ENCODE assay signal across 2 cellular contexts in the genomic region with DNA sequence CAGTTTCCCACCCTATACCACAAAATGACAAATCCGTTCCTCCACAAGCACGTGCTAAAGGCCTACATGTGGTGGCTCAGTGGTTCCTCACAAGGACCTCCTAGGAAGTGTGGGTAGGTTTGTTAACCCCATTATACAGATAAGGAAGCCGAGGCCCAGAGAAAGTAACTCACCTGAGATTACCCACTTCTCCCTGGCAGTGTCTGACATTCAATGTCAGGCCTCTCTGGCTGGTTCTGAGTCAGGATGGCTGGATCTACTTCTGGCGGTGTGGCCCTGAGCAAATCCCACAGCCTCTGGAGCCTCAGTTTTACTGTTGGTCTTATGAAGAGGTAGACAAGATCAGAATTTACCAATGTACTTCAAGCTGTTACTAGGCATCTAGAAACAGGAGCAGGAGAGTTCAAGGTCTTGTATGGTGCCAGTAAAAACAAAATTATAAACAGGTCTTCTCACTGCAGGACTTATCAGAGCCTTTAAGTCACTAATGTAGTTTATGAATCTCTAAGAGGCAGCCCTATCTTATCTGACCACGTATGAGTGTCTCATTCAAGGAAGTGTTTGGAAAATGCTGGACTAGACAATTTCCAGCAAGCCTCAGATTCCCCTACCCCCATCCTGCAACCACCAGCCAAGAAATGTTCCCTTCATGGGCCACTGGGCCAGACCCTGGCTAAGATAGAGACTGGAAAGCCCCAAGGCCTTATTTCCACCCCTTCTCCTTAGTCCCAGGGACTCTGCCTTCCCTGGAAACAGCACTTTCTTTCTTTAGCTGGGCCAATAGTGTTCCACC.
TF ChIP-seq lines count a peak whose summit lies in the region.

No MANE protein-coding gene starts in this region.

TF ChIP-seq in liver, 16 proteins besides CTCF, POLR2A, EP300 and RAD21:
- no peak for TF ChIP-seq GABPA (IDR thresholded peaks at IDR 0.05 in 1 of 2, conservative IDR thresholded peaks at IDR 0.05 in 1 of 2)
- peak; percentile 45 for TF ChIP-seq NR2F2 (IDR thresholded peaks at IDR 0.05)

TF ChIP-seq in HepG2, 621 proteins besides CTCF, POLR2A, EP300 and RAD21:
- TF ChIP-seq ZNF816 (CRISPR knock-in tag; IDR thresholded peaks at IDR 0.05; ENCODE audit: borderline replicate concordance), result no peak
- no peak for TF ChIP-seq MZF1 (CRISPR knock-in tag; IDR thresholded peaks at IDR 0.05; ENCODE audit: borderline replicate concordance)
- no peak for TF ChIP-seq NPAS2 (CRISPR knock-in tag; IDR thresholded peaks at IDR 0.05; ENCODE audit: borderline replicate concordance)
- no peak for TF ChIP-seq FOXM1 (CRISPR knock-in tag; IDR thresholded peaks at IDR 0.05)
- no peak for TF ChIP-seq TCF7L2 (IDR thresholded peaks at IDR 0.05; ENCODE audit: low read depth, low read length)
- TF ChIP-seq, protein P1, sequence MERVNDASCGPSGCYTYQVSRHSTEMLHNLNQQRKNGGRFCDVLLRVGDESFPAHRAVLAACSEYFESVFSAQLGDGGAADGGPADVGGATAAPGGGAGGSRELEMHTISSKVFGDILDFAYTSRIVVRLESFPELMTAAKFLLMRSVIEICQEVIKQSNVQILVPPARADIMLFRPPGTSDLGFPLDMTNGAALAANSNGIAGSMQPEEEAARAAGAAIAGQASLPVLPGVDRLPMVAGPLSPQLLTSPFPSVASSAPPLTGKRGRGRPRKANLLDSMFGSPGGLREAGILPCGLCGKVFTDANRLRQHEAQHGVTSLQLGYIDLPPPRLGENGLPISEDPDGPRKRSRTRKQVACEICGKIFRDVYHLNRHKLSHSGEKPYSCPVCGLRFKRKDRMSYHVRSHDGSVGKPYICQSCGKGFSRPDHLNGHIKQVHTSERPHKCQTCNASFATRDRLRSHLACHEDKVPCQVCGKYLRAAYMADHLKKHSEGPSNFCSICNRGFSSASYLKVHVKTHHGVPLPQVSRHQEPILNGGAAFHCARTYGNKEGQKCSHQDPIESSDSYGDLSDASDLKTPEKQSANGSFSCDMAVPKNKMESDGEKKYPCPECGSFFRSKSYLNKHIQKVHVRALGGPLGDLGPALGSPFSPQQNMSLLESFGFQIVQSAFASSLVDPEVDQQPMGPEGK (CRISPR knock-in tag; IDR thresholded peaks at IDR 0.05), result no peak
- TF ChIP-seq HNRNPL (IDR thresholded peaks at IDR 0.05; ENCODE audit: low read depth, low read length), result no peak
- TF ChIP-seq, protein P2, sequence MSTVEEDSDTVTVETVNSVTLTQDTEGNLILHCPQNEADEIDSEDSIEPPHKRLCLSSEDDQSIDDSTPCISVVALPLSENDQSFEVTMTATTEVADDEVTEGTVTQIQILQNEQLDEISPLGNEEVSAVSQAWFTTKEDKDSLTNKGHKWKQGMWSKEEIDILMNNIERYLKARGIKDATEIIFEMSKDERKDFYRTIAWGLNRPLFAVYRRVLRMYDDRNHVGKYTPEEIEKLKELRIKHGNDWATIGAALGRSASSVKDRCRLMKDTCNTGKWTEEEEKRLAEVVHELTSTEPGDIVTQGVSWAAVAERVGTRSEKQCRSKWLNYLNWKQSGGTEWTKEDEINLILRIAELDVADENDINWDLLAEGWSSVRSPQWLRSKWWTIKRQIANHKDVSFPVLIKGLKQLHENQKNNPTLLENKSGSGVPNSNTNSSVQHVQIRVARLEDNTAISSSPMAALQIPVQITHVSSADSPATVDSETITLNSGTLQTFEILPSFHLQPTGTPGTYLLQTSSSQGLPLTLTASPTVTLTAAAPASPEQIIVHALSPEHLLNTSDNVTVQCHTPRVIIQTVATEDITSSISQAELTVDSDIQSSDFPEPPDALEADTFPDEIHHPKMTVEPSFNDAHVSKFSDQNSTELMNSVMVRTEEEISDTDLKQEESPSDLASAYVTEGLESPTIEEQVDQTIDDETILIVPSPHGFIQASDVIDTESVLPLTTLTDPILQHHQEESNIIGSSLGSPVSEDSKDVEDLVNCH (CRISPR knock-in tag; IDR thresholded peaks at IDR 0.05), result no peak
- TF ChIP-seq HNF4A (CRISPR knock-in tag; IDR thresholded peaks at IDR 0.05), result no peak
- no peak for TF ChIP-seq SP1 (IDR thresholded peaks at IDR 0.05)
- TF ChIP-seq SP1 (CRISPR knock-in tag; IDR thresholded peaks at IDR 0.05), result no peak
- TF ChIP-seq ESRRA (CRISPR knock-in tag; IDR thresholded peaks at IDR 0.05; ENCODE audit: low read depth), result no peak
- no peak for TF ChIP-seq SATB2 (CRISPR knock-in tag; IDR thresholded peaks at IDR 0.05)
- no peak for TF ChIP-seq TBX2 (CRISPR knock-in tag; IDR thresholded peaks at IDR 0.05; ENCODE audit: borderline replicate concordance)
- no peak for TF ChIP-seq ZNF720 (CRISPR knock-in tag; IDR thresholded peaks at IDR 0.05)
